Comparison of ENCODE assay signal across 15 cellular contexts in the genomic region with DNA sequence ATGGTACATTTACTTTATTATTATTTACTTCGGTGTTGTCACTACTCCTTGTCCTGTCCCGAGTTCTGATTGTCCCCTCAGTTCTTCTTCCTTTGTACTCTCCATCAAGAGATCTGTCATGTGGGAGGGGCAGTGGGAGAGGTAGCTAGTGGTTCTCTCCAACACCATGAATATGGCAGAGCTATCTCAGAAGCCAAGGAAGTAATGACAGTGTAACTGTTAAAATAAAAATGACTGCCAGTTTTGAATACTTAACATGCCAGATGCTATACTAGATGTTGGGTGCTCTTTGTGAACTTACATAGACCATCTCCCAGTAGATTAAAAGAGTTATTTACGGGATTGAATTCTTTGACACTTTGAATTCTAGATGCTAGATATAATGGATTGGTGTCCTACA. TPM values are rescaled to one million over a fixed set of nuclear protein-coding genes. Genes with fewer than 3 reads are reported as not detected.
DNase-seq lines count a peak whose midpoint lies in the region; ATAC-seq and TF ChIP-seq lines count a peak whose summit lies in the region.
"Had no signal": no experiment of that assay in that cellular context is flagged by ENCODE, and none has a peak within 500 bp of the region (broad histone marks: within the 10 kb centered on the region; RNA-seq: fewer than 3 reads in every experiment).

No MANE protein-coding gene starts in this region.

- H3K27me3 ChIP-seq in neural progenitor cell: no peaks in the 10 kb centered on the region

- no peak overlapping the region for H3K4me2 ChIP-seq in neural progenitor cell

- ATAC-seq in natural killer cell treated with Interleukin-12 subunit alpha and Interleukin-12 subunit beta and Interleukin-15 and Interleukin-18, amount 100 ng/mL, for 72 hours: no peak
- ATAC-seq in natural killer cell: no peak
- ATAC-seq in activated T-helper 17 cell treated with anti-CD3 and anti-CD28 coated beads, Interleukin-2, amount 50 U/mL, for 72 hours (replicated peaks): no peak
- no peak for ATAC-seq in GM21367 (IDR thresholded peaks at IDR 0.05; ENCODE audit: unreplicated experiment)
- ATAC-seq in HG03159 (IDR thresholded peaks at IDR 0.05; ENCODE audit: unreplicated experiment): no peak
- ATAC-seq in HG03097 (IDR thresholded peaks at IDR 0.05; ENCODE audit: low FRiP score, unreplicated experiment): no peak

- H3F3A ChIP-seq in neural progenitor cell (ENCODE audit: low read depth): peaks cover 8% of the 10 kb centered on the region

- TF ChIP-seq CTCF in natural killer cell (IDR thresholded peaks at IDR 0.05) (no peak), neural progenitor cell (IDR thresholded peaks at IDR 0.05) (no peak), type B pancreatic cell (conservative IDR thresholded peaks at IDR 0.05) (no peak)

- H3K4me1 ChIP-seq in neural progenitor cell: no peaks in the 10 kb centered on the region
- H3K4me1 ChIP-seq: HAP-1 had no signal

- H3K36me3 ChIP-seq in neural progenitor cell: no peaks in the 10 kb centered on the region
- H3K36me3 ChIP-seq: HAP-1 had no signal

- peaks cover 23 to 27% of the 10 kb centered on the region in 2 donors for H3K4me1 Mint-ChIP-seq in natural killer cell treated with Interleukin-12 subunit alpha and Interleukin-12 subunit beta and Interleukin-15 and Interleukin-18, amount 100 ng/mL, for 72 hours (ENCODE audit: low read depth in 2 of 2)
- peaks cover 15 to 25% of the 10 kb centered on the region in 2 donors for H3K4me1 Mint-ChIP-seq in natural killer cell
- peaks cover 15% of the 10 kb centered on the region for H3K4me1 Mint-ChIP-seq in activated T-helper 17 cell treated with anti-CD3 and anti-CD28 coated beads, Interleukin-2, amount 50 U/mL, for 72 hours
- H3K4me1 Mint-ChIP-seq in neural progenitor cell: no peaks in the 10 kb centered on the region
- peaks cover 3% of the 10 kb centered on the region for H3K4me1 Mint-ChIP-seq in type B pancreatic cell (ENCODE audit: unreplicated experiment)

- no peak for DNase-seq in natural killer cell treated with Interleukin-12 subunit alpha and Interleukin-12 subunit beta and Interleukin-15 and Interleukin-18, amount 100 ng/mL, for 72 hours (ENCODE audit: low spot score)
- DNase-seq in natural killer cell (no peak), neural progenitor cell (ENCODE audit: low spot score) (no peak), type B pancreatic cell (ENCODE audit: extremely low spot score, unreplicated experiment) (no peak)
- DNase-seq: C1 segment of cervical spinal cord; Caco-2; CD4-positive, alpha-beta T cell; GM23248; IMR-90 had no signal

- peak overlapping the region; percentile 6 for H3K4me3 Mint-ChIP-seq in natural killer cell treated with Interleukin-12 subunit alpha and Interleukin-12 subunit beta and Interleukin-15 and Interleukin-18, amount 100 ng/mL, for 72 hours
- H3K4me3 Mint-ChIP-seq in natural killer cell: no peak overlapping the region
- no peak overlapping the region for H3K4me3 Mint-ChIP-seq in activated T-helper 17 cell treated with anti-CD3 and anti-CD28 coated beads, Interleukin-2, amount 50 U/mL, for 72 hours
- H3K4me3 Mint-ChIP-seq in neural progenitor cell: no peak overlapping the region
- H3K4me3 Mint-ChIP-seq in type B pancreatic cell: no peak overlapping the region
- H3K4me3 Mint-ChIP-seq: B cell; CD4-positive, alpha-beta T cell had no signal

- H3K36me3 Mint-ChIP-seq in natural killer cell treated with Interleukin-12 subunit alpha and Interleukin-12 subunit beta and Interleukin-15 and Interleukin-18, amount 100 ng/mL, for 72 hours: peaks cover 13% of the 10 kb centered on the region
- peaks cover 6% of the 10 kb centered on the region for H3K36me3 Mint-ChIP-seq in natural killer cell
- H3K36me3 Mint-ChIP-seq in activated T-helper 17 cell treated with anti-CD3 and anti-CD28 coated beads, Interleukin-2, amount 50 U/mL, for 72 hours (ENCODE audit: low read depth): peaks cover 26% of the 10 kb centered on the region
- H3K36me3 Mint-ChIP-seq in neural progenitor cell: peaks cover 11% of the 10 kb centered on the region
- peaks cover 12% of the 10 kb centered on the region for H3K36me3 Mint-ChIP-seq in type B pancreatic cell

- H3K4me3 ChIP-seq in neural progenitor cell: no peak overlapping the region
- H3K4me3 ChIP-seq: GM23248, HAP-1 had no signal

- H3K79me2 ChIP-seq in neural progenitor cell (ENCODE audit: low read depth): no peaks in the 10 kb centered on the region

- intact Hi-C loops in natural killer cell (cut with micrococcal nuclease): no loop called here

- peak overlapping the region; percentile 51 to 66 for H3K27ac Mint-ChIP-seq in natural killer cell treated with Interleukin-12 subunit alpha and Interleukin-12 subunit beta and Interleukin-15 and Interleukin-18, amount 100 ng/mL, for 72 hours
- peak overlapping the region in 1 of 2 donors; percentile 53 for H3K27ac Mint-ChIP-seq in natural killer cell
- H3K27ac Mint-ChIP-seq in activated T-helper 17 cell treated with anti-CD3 and anti-CD28 coated beads, Interleukin-2, amount 50 U/mL, for 72 hours: peak overlapping the region; percentile 24
- H3K27ac Mint-ChIP-seq in neural progenitor cell: peak overlapping the region; percentile 78
- peak overlapping the region; percentile 45 for H3K27ac Mint-ChIP-seq in type B pancreatic cell
- H3K27ac Mint-ChIP-seq: B cell; CD4-positive, alpha-beta T cell had no signal

- H3K9ac ChIP-seq in neural progenitor cell: no peak overlapping the region
- H3K9ac ChIP-seq: GM23248 had no signal

- H3K9me3 ChIP-seq in neural progenitor cell (ENCODE audit: low read depth): no peaks in the 10 kb centered on the region
- H3K9me3 ChIP-seq: Caco-2, HAP-1 had no signal

- peaks cover 3% of the 10 kb centered on the region for H4K20me1 ChIP-seq in neural progenitor cell (ENCODE audit: low read depth)

- H3K27me3 Mint-ChIP-seq in natural killer cell treated with Interleukin-12 subunit alpha and Interleukin-12 subunit beta and Interleukin-15 and Interleukin-18, amount 100 ng/mL, for 72 hours: no peaks in the 10 kb centered on the region
- H3K27me3 Mint-ChIP-seq in natural killer cell (ENCODE audit: low read depth in 2 of 2): no peaks in the 10 kb centered on the region
- no peaks in the 10 kb centered on the region for H3K27me3 Mint-ChIP-seq in activated T-helper 17 cell treated with anti-CD3 and anti-CD28 coated beads, Interleukin-2, amount 50 U/mL, for 72 hours
- peaks cover 2% of the 10 kb centered on the region for H3K27me3 Mint-ChIP-seq in neural progenitor cell (ENCODE audit: insufficient read depth, low read depth)
- H3K27me3 Mint-ChIP-seq in type B pancreatic cell: no peaks in the 10 kb centered on the region
- H3K27me3 Mint-ChIP-seq: B cell; CD4-positive, alpha-beta T cell had no signal

- no peak overlapping the region for H3K27ac ChIP-seq in neural progenitor cell
- H3K27ac ChIP-seq: GM23248 had no signal

- H3K9me3 Mint-ChIP-seq in natural killer cell treated with Interleukin-12 subunit alpha and Interleukin-12 subunit beta and Interleukin-15 and Interleukin-18, amount 100 ng/mL, for 72 hours: no peaks in the 10 kb centered on the region
- H3K9me3 Mint-ChIP-seq in natural killer cell (no peaks in the 10 kb centered on the region), neural progenitor cell (peaks cover 6% of the 10 kb centered on the region), type B pancreatic cell (peaks cover 6% of the 10 kb centered on the region)
- H3K9me3 Mint-ChIP-seq in activated T-helper 17 cell treated with anti-CD3 and anti-CD28 coated beads, Interleukin-2, amount 50 U/mL, for 72 hours: peaks cover 5% of the 10 kb centered on the region
- H3K9me3 Mint-ChIP-seq: CD4-positive, alpha-beta T cell had no signal

- H2AFZ ChIP-seq in neural progenitor cell (replicated peaks): no peak overlapping the region
- H2AFZ ChIP-seq: GM23248 had no signal

RNA-seq across cellular contexts. Expression of gene IVNS1ABP, which starts 28.6 kb away (rescaled TPM):
- 100 to 1,000 TPM; 744 to 950 TPM for total RNA-seq in natural killer cell treated with Interleukin-12 subunit alpha and Interleukin-12 subunit beta and Interleukin-15 and Interleukin-18, amount 100 ng/mL, for 72 hours
- total RNA-seq in natural killer cell (100 to 1,000 TPM; 250 to 394 (median 299) TPM), neural progenitor cell (ENCODE audit: low replicate concordance) (136 and 193 TPM in 2 replicates), type B pancreatic cell (ENCODE audit: low replicate concordance) (63.7 and 98.2 TPM in 2 replicates)
- 100 to 1,000 TPM; 215 to 269 TPM for total RNA-seq in activated T-helper 17 cell treated with anti-CD3 and anti-CD28 coated beads, Interleukin-2, amount 50 U/mL, for 72 hours
